Comparison of ENCODE assay signal across 8 cellular contexts in the genomic region with DNA sequence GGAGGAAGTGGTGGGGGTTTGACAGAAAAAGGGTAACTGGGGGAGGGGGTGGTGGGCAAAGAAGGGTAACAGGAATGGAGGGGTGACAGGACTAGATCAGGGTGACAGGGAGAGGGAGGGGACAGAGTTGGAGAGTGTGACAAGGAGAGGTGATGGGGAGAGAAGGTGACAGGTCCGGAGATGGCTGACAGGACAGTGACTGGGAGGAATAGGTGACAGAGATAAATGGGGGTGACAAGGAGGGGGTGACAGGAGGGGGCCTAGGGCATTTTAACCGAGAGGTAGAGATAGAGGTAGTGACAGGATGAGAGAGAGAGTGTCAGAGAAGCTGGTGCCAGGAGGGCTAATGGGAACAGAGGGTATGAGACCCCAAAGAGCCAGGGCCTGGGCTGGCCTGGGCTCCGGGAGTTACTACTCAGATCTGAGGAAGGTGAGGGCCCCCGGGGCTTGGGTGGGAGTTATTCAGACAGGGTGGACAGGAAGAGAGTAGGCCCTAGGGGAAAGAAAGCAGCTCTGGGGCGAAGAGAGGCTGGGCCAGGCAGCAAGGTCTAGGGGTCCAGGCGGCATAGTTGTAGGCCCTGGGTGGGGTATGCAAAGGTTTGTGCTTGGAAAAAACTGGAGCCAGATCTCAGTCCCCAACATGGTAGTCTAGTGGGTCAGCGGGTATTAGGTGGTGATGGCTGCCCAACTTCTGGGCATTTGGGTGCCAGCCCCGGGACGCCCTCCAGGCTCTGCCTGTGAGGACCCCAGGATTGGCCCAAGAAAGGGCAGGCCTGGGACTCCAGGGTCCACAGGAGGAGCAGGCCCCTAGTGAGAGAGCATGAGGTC. TPM values are rescaled to one million over a fixed set of nuclear protein-coding genes. Genes with fewer than 3 reads are reported as not detected.
DNase-seq lines count a peak whose midpoint lies in the region; ATAC-seq, FAIRE-seq and TF ChIP-seq lines count a peak whose summit lies in the region.

No MANE protein-coding gene starts in this region.

- DNase-seq in GM12891 (ENCODE audit: insufficient read length, low spot score): no peak
- DNase-seq in SJSA1 (ENCODE audit: low read depth in 1 of 2, low spot score in 2 of 2): peak; percentile 24 to 45
- DNase-seq in heart left ventricle: peak in 2 of 5 donors; percentile 31 to 33
- peak; percentile 77 for DNase-seq in sigmoid colon
- no peak for DNase-seq in NCI-H748 (lab: John Stamatoyannopoulos, UW; ENCODE audit: unreplicated experiment)
- DNase-seq in NCI-H524 (lab: John Stamatoyannopoulos, UW): no peak
- DNase-seq in NCI-H2029 (lab: John Stamatoyannopoulos, UW): no peak

- peaks cover 22% of the 10 kb centered on the region for H3K4me1 ChIP-seq in SJSA1 (replicated peaks)
- peaks cover 8 to 44% (median 31%) of the 10 kb centered on the region in 12 donors for H3K4me1 ChIP-seq in heart left ventricle
- peaks cover 0 to 41% (median 32%) of the 10 kb centered on the region in 4 donors for H3K4me1 ChIP-seq in sigmoid colon

- FAIRE-seq in GM12891 (lab: Jason Lieb, UNC): peak; percentile 59

- H3K27ac ChIP-seq in SJSA1: peak overlapping the region; percentile 73
- peak overlapping the region; percentile 74 to 98 (median 90) for H3K27ac ChIP-seq in heart left ventricle
- H3K27ac ChIP-seq in sigmoid colon: peak overlapping the region; percentile 89 to 96 (median 90)

- H3K4me3 ChIP-seq in SJSA1 (peak overlapping the region; percentile 72), heart left ventricle (peak overlapping the region; percentile 23 to 79 (median 66)), sigmoid colon (peak overlapping the region; percentile 64 to 71 (median 66))

- intact Hi-C loops in heart left ventricle (cut with DNase I): loop anchor here in 4 of 10 donors (2.0 kb wide), 2 partner anchors 13 to 15 kb away; a partner anchor contains a TSS
- intact Hi-C loops in sigmoid colon (cut with DNase I): no loop called here

- ATAC-seq in heart left ventricle (no peak), HG03039 (IDR thresholded peaks at IDR 0.05; ENCODE audit: unreplicated experiment) (no peak)

- WGBS in heart left ventricle, 4 donors: 23 to 35% (median 31%) methylated on average over 7 to 9 of the region's 9 CpGs
- 38 to 40% methylated on average over 9 of the region's 9 CpGs for WGBS in sigmoid colon, 2 donors

- TF ChIP-seq POLR2A in GM12891 (IDR thresholded peaks at IDR 0.05; ENCODE audit: low read depth, low read length) (no peak; the same call in 1 of the 2 replicates), heart left ventricle (IDR thresholded peaks at IDR 0.05) (no peak), sigmoid colon (IDR thresholded peaks at IDR 0.05) (no peak)

- H3K36me3 ChIP-seq in SJSA1 (peaks cover 37% of the 10 kb centered on the region), heart left ventricle (peaks cover 0 to 32% (median 25%) of the 10 kb centered on the region in 9 donors), sigmoid colon (peaks cover 16 to 31% (median 20%) of the 10 kb centered on the region in 4 donors)

- H3K9me3 ChIP-seq in SJSA1 (replicated peaks) (no peaks in the 10 kb centered on the region), heart left ventricle (no peaks in the 10 kb centered on the region), sigmoid colon (no peaks in the 10 kb centered on the region)

- H3K27me3 ChIP-seq in SJSA1 (replicated peaks): no peaks in the 10 kb centered on the region
- H3K27me3 ChIP-seq in heart left ventricle: no peaks in the 10 kb centered on the region
- H3K27me3 ChIP-seq in sigmoid colon: no peaks in the 10 kb centered on the region

- TF ChIP-seq CTCF in heart left ventricle (IDR thresholded peaks at IDR 0.05): no peak
- no peak for TF ChIP-seq CTCF in sigmoid colon (IDR thresholded peaks at IDR 0.05)

- TF ChIP-seq EP300 in sigmoid colon (IDR thresholded peaks at IDR 0.05): no peak

TF ChIP-seq in GM12891, 5 proteins besides CTCF, POLR2A, EP300 and RAD21:
- TF ChIP-seq POU2F2 (IDR thresholded peaks at IDR 0.05; ENCODE audit: low read depth, low read length) (peak; percentile 26; the same call in 1 of the 2 replicates), TAF1 (IDR thresholded peaks at IDR 0.05; ENCODE audit: low read depth, low read length) (no peak)

RNA-seq across cellular contexts. Expression of a gene that starts 0.7 kb away (rescaled TPM):
- 18.5 TPM for polyA plus RNA-seq in GM12891 (2012; ENCODE audit: low read depth, missing spikeins)
- total RNA-seq in SJSA1 (2014; rRNA removed; shearing (Covaris generic)): 13.0 and 21.5 TPM in 2 replicates
- total RNA-seq in heart left ventricle (10 to 100 TPM; 25.5 to 54.8 (median 35.8) TPM), sigmoid colon (10 to 100 TPM; 16.0 to 31.3 (median 24.9) TPM)
- polyA plus RNA-seq in heart left ventricle (10 to 100 TPM; 27.1 to 27.5 TPM), sigmoid colon (10 to 100 TPM in 2 of 3 donors, 1 to 10 TPM in 1; 8.4 to 42.1 (median 17.3) TPM)

RNA-seq across cellular contexts. Expression of a gene that starts 14.8 kb away (rescaled TPM):
- polyA plus RNA-seq in GM12891 (2012; ENCODE audit: low read depth, missing spikeins): 18.2 TPM
- total RNA-seq in SJSA1 (2014; rRNA removed; shearing (Covaris generic)): 11.0 and 32.6 TPM in 2 replicates
- total RNA-seq in heart left ventricle: 10 to 100 TPM; 26.1 to 49.7 (median 35.5) TPM
- polyA plus RNA-seq in heart left ventricle: 10 to 100 TPM; 31.9 to 45.4 TPM
- 10 to 100 TPM; 18.9 to 39.3 (median 25.6) TPM for total RNA-seq in sigmoid colon
- 10 to 100 TPM; 18.6 to 42.8 (median 23.6) TPM for polyA plus RNA-seq in sigmoid colon

RNA-seq across cellular contexts. Expression of a gene that starts 27.3 kb away (rescaled TPM):
- 27.4 TPM for polyA plus RNA-seq in GM12891 (2012; ENCODE audit: low read depth, missing spikeins)
- 23.2 and 26.7 TPM in 2 replicates for total RNA-seq in SJSA1 (2014; rRNA removed; shearing (Covaris generic))
- total RNA-seq in heart left ventricle: 10 to 100 TPM; 22.5 to 46.9 (median 36.8) TPM
- polyA plus RNA-seq in heart left ventricle: 10 to 100 TPM; 51.6 to 76.5 TPM
- 10 to 100 TPM; 17.4 to 28.5 (median 20.5) TPM for total RNA-seq in sigmoid colon
- 10 to 100 TPM; 31.8 to 49.5 (median 49.0) TPM for polyA plus RNA-seq in sigmoid colon

RNA-seq across cellular contexts. Expression of a gene that starts 32.2 kb away (rescaled TPM):
- 0.40 TPM for polyA plus RNA-seq in GM12891 (2012; ENCODE audit: low read depth, missing spikeins)
- 0.55 and 2.5 TPM in 2 replicates for total RNA-seq in SJSA1 (2014; rRNA removed; shearing (Covaris generic))
- total RNA-seq in heart left ventricle (under 1 TPM in 3 of 9 donors, not detected in 6; 0.16 to 0.53 (median 0.40) TPM), sigmoid colon (not detected)
- polyA plus RNA-seq in heart left ventricle (under 1 TPM in 1 of 2 donors, not detected in 1; 0.17 TPM), sigmoid colon (under 1 TPM in 2 of 3 donors, not detected in 1; 0.69 to 0.79 TPM)

RNA-seq across cellular contexts. Expression of a gene that starts 32.7 kb away (rescaled TPM):
- polyA plus RNA-seq in GM12891 (2012; ENCODE audit: low read depth, missing spikeins): 25.0 TPM
- total RNA-seq in SJSA1 (2014; rRNA removed; shearing (Covaris generic)): 17.9 and 23.0 TPM in 2 replicates
- total RNA-seq in heart left ventricle (1 to 10 TPM; 1.8 to 9.4 (median 2.5) TPM), sigmoid colon (1 to 10 TPM; 5.6 to 8.6 (median 6.0) TPM)
- polyA plus RNA-seq in heart left ventricle (1 to 10 TPM; 4.9 to 9.5 TPM), sigmoid colon (10 to 100 TPM; 27.0 to 44.3 (median 27.7) TPM)

Comparison
In these comparisons a context has a peak if more than half of its experiments do, and no peak if none do; other contexts are left out.
1. DNase-seq: peak in SJSA1 (2 of 2) and sigmoid colon (single experiment); none in GM12891 (single experiment), NCI-H748 (single experiment), NCI-H524 (0 of 2) and NCI-H2029 (single experiment).
2. Peak in every context shown above with its lines, with median percentiles within 50 percentile points of each other: H3K27ac ChIP-seq and H3K4me3 ChIP-seq.